In the genomic region with DNA sequence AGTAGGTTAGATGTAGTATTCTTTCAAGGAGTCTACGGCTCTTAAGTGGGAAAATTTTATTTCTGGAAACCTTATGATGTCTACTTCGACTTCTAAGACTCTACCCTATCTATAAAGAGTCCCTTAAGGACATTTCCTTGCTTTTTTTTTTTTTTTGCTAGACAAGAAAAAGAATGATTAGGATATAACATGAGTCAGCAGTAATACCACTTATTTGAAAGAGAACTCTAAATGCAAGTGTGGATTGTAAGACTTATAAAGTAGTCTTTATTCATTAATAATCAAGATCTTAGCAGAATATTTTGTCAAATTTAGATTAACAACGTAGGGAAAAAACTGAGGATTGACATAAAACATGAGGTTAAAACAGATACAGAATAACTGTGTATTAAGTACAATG, we compare ENCODE assay signal across 19 cellular contexts.
"Had no signal": no experiment of that assay in that cellular context is flagged by ENCODE, and none has a peak within 500 bp of the region (broad histone marks: within the 10 kb centered on the region; RNA-seq: fewer than 3 reads in every experiment).

No MANE protein-coding gene starts in this region.

- FAIRE-seq: frontal cortex, urothelium cell line had no signal

- H3K9me3 ChIP-seq: mucosa of descending colon, neutrophil, thyroid gland had no signal

- ATAC-seq: mucosa of descending colon; naive thymus-derived CD4-positive, alpha-beta T cell; stimulated activated naive B cell treated with anti-CD40 and anti-IgM and Interleukin-4, amounts not matched to agents 10 μg/mL and 1 μg/mL and 100 μg/mL, for 72 hours had no signal

- H3K4me1 ChIP-seq: thyroid gland had no signal

- H3K27me3 ChIP-seq: brain microvascular endothelial cell, neutrophil, thyroid gland had no signal

- H3K4me1 Mint-ChIP-seq: activated naive CD4-positive, alpha-beta T cell treated with anti-CD3 and anti-CD28 coated beads, Interleukin-2, amount 50 U/mL, for 24 hours; stimulated activated naive B cell treated with anti-CD40 and anti-IgM and Interleukin-4, amounts not matched to agents 10 μg/mL and 1 μg/mL and 100 μg/mL, for 72 hours had no signal

- H3K27ac ChIP-seq: brain microvascular endothelial cell, neutrophil, skin epidermis, thyroid gland had no signal

- H3K4me3 Mint-ChIP-seq: activated naive CD4-positive, alpha-beta T cell treated with anti-CD3 and anti-CD28 coated beads, Interleukin-2, amount 50 U/mL, for 24 hours; dendritic cell treated with granulocyte-macrophage colony-stimulating factor and Interleukin-4, amounts not matched to agents 40 ng/mL and 50 ng/mL, for 4 days; naive thymus-derived CD4-positive, alpha-beta T cell; stimulated activated naive B cell treated with anti-CD40 and anti-IgM and Interleukin-4, amounts not matched to agents 10 μg/mL and 1 μg/mL and 100 μg/mL, for 72 hours had no signal

- DNase-seq: activated CD4-positive, alpha-beta T cell treated with anti-CD3 and anti-CD28 coated beads for 1 hour; activated CD4-positive, alpha-beta T cell treated with anti-CD3 and anti-CD28 coated beads, Interleukin-2, amount 50 U/mL, for 4 hours; activated effector memory CD4-positive, alpha-beta T cell treated with anti-CD3 and anti-CD28 coated beads, Interleukin-2, amount 50 U/mL, for 16 hours; brain microvascular endothelial cell; effector memory CD4-positive, alpha-beta T cell; islet precursor cell; mucosa of descending colon; naive thymus-derived CD4-positive, alpha-beta T cell; posterior cingulate gyrus; stimulated activated CD4-positive, alpha-beta T cell treated with anti-CD3 and anti-CD28 coated beads, Interleukin-15, amount 100 ng/mL, for 24 hours; stimulated activated CD4-positive, alpha-beta T cell treated with anti-CD3 and anti-CD28 coated beads, Interleukin-4, amount 100 ng/mL, for 1 hour; stimulated activated naive B cell treated with anti-CD40 and anti-IgM and Interleukin-4, amounts not matched to agents 10 μg/mL and 1 μg/mL and 100 μg/mL, for 72 hours; thyroid gland had no signal

- H3K27ac Mint-ChIP-seq: activated naive CD4-positive, alpha-beta T cell treated with anti-CD3 and anti-CD28 coated beads, Interleukin-2, amount 50 U/mL, for 24 hours; dendritic cell treated with granulocyte-macrophage colony-stimulating factor and Interleukin-4, amounts not matched to agents 40 ng/mL and 50 ng/mL, for 4 days; stimulated activated naive B cell treated with anti-CD40 and anti-IgM and Interleukin-4, amounts not matched to agents 10 μg/mL and 1 μg/mL and 100 μg/mL, for 72 hours had no signal

- H3K9me3 Mint-ChIP-seq: activated naive CD4-positive, alpha-beta T cell treated with anti-CD3 and anti-CD28 coated beads, Interleukin-2, amount 50 U/mL, for 24 hours; dendritic cell treated with granulocyte-macrophage colony-stimulating factor and Interleukin-4, amounts not matched to agents 40 ng/mL and 50 ng/mL, for 4 days; naive thymus-derived CD4-positive, alpha-beta T cell; stimulated activated naive B cell treated with anti-CD40 and anti-IgM and Interleukin-4, amounts not matched to agents 10 μg/mL and 1 μg/mL and 100 μg/mL, for 72 hours had no signal

- H3K27me3 Mint-ChIP-seq: activated naive CD4-positive, alpha-beta T cell treated with anti-CD3 and anti-CD28 coated beads, Interleukin-2, amount 50 U/mL, for 24 hours; dendritic cell treated with granulocyte-macrophage colony-stimulating factor and Interleukin-4, amounts not matched to agents 40 ng/mL and 50 ng/mL, for 4 days; naive thymus-derived CD4-positive, alpha-beta T cell; stimulated activated naive B cell treated with anti-CD40 and anti-IgM and Interleukin-4, amounts not matched to agents 10 μg/mL and 1 μg/mL and 100 μg/mL, for 72 hours had no signal

- H3K4me3 ChIP-seq: mucosa of descending colon, skin epidermis, thyroid gland had no signal
